In genomic region chr1:84271452-84272273, GRCh38 we compare ENCODE assay signal across 9 cellular contexts. TPM values are rescaled to one million over a fixed set of nuclear protein-coding genes. Genes with fewer than 3 reads are reported as not detected.
A peak's percentile ranks its signal among the peaks of the same experiment; 100 is the strongest.
DNase-seq lines count a peak whose midpoint lies in the region; ATAC-seq, FAIRE-seq and TF ChIP-seq lines count a peak whose summit lies in the region.
"Had no signal": no experiment of that assay in that cellular context is flagged by ENCODE, and none has a peak within 500 bp of the region (broad histone marks: within the 10 kb centered on the region; RNA-seq: fewer than 3 reads in every experiment).

No MANE protein-coding gene starts in this region.

- no peak overlapping the region for H3K4me3 Mint-ChIP-seq in T-helper 1 cell treated with Interleukin-12 subunit alpha and Interleukin-12 subunit beta and Interleukin-4 antibody, amounts not matched to agents 30 μg/mL and 1 μg/mL, for 36 hours

- H3K27me3 Mint-ChIP-seq in T-helper 1 cell treated with Interleukin-12 subunit alpha and Interleukin-12 subunit beta and Interleukin-4 antibody, amounts not matched to agents 30 μg/mL and 1 μg/mL, for 36 hours (ENCODE audit: low read depth) = no peaks in the 10 kb centered on the region

- H3K4me1 Mint-ChIP-seq in T-helper 1 cell treated with Interleukin-12 subunit alpha and Interleukin-12 subunit beta and Interleukin-4 antibody, amounts not matched to agents 30 μg/mL and 1 μg/mL, for 36 hours (ENCODE audit: low read depth) = peaks cover 5% of the 10 kb centered on the region

- peak overlapping the region; percentile 45 for H3K27ac Mint-ChIP-seq in T-helper 1 cell treated with Interleukin-12 subunit alpha and Interleukin-12 subunit beta and Interleukin-4 antibody, amounts not matched to agents 30 μg/mL and 1 μg/mL, for 36 hours

- no peak for TF ChIP-seq CTCF in bronchial epithelial cell (IDR thresholded peaks at IDR 0.05; ENCODE audit: insufficient read depth, low read length, severe bottlenecking)

- H3K9me3 ChIP-seq in small intestine (ENCODE audit: control insufficient read depth, low read depth) = no peaks in the 10 kb centered on the region
- H3K9me3 ChIP-seq: BLaER1 had no signal

- peak overlapping the region; percentile 77 to 91 for H3K27ac ChIP-seq in small intestine (ENCODE audit: low read depth in 1 of 2, low read length in 1 of 2)
- H3K27ac ChIP-seq: BLaER1 had no signal

- ATAC-seq in HG02610 (IDR thresholded peaks at IDR 0.05; ENCODE audit: unreplicated experiment) = peak; percentile 93

- no peak overlapping the region for H3K4me3 ChIP-seq in bronchial epithelial cell (ENCODE audit: low read depth, low read length)
- no peak overlapping the region for H3K4me3 ChIP-seq in small intestine (ENCODE audit: low read depth in 1 of 2, low read length in 2 of 2)
- H3K4me3 ChIP-seq: BLaER1 had no signal

- no peaks in the 10 kb centered on the region for H3K9me3 Mint-ChIP-seq in T-helper 1 cell treated with Interleukin-12 subunit alpha and Interleukin-12 subunit beta and Interleukin-4 antibody, amounts not matched to agents 30 μg/mL and 1 μg/mL, for 36 hours

- peak; percentile 36 for FAIRE-seq in bronchial epithelial cell (lab: Jason Lieb, UNC)
- FAIRE-seq in small intestine (lab: Jason Lieb, UNC) = no peak

- WGBS in small intestine, 3 donors = 24 to 40% (median 29%) methylated on average over 7 of the region's 7 CpGs

- H3K27me3 ChIP-seq in bronchial epithelial cell (ENCODE audit: control insufficient read depth, insufficient read depth, low read length) (no peaks in the 10 kb centered on the region), small intestine (ENCODE audit: control insufficient read depth in 2 of 2, insufficient read depth in 2 of 2, low read length in 2 of 2) (no peaks in the 10 kb centered on the region)
- H3K27me3 ChIP-seq: BLaER1 had no signal

- DNase-seq in T-helper 1 cell (no peak), NAMALWA (ENCODE audit: low spot score) (peak; percentile 81), bronchial epithelial cell (ENCODE audit: low read depth) (no peak), small intestine (peak; percentile 41), cerebellar nuclear complex (lab: John Stamatoyannopoulos, UW) (no peak), mesenteric fat pad (ENCODE audit: low spot score) (no peak)

- H3K36me3 ChIP-seq in bronchial epithelial cell (ENCODE audit: control insufficient read depth, insufficient read depth, low read length) (no peaks in the 10 kb centered on the region), small intestine (ENCODE audit: control insufficient read depth in 2 of 2, insufficient read depth in 2 of 2, low read length in 2 of 2) (no peaks in the 10 kb centered on the region)
- H3K36me3 ChIP-seq: BLaER1 had no signal

- no peaks in the 10 kb centered on the region for H3K36me3 Mint-ChIP-seq in T-helper 1 cell treated with Interleukin-12 subunit alpha and Interleukin-12 subunit beta and Interleukin-4 antibody, amounts not matched to agents 30 μg/mL and 1 μg/mL, for 36 hours (ENCODE audit: low read depth)

- H3K4me1 ChIP-seq in small intestine (ENCODE audit: control insufficient read depth in 2 of 2, insufficient read depth in 1 of 2, low read depth in 1 of 2, low read length in 1 of 2) = peaks cover 5 to 12% of the 10 kb centered on the region in 2 donors
- H3K4me1 ChIP-seq: BLaER1 had no signal

RNA-seq across cellular contexts. Expression of gene SAMD13, which starts 29.8 kb away (rescaled TPM):
- total RNA-seq in bronchial epithelial cell (0.26 and 0.77 TPM in 2 replicates), mesenteric fat pad (0.61 TPM)
- 1 to 10 TPM; 2.2 to 5.0 (median 4.3) TPM for polyA plus RNA-seq in small intestine

Comparison
In these comparisons a context has a peak if more than half of its experiments do, and no peak if none do; other contexts are left out.
1. DNase-seq: peak in NAMALWA (single experiment) and small intestine (single experiment); none in T-helper 1 cell (0 of 5), bronchial epithelial cell (single experiment), cerebellar nuclear complex (0 of 2) and mesenteric fat pad (single experiment).